ENCODE assay signal across 8 cellular contexts in genomic region chr11:118929496-118930151, GRCh38. TPM values are rescaled to one million over a fixed set of nuclear protein-coding genes. Genes with fewer than 3 reads are reported as not detected.
DNase-seq lines count a peak whose midpoint lies in the region; ATAC-seq, FAIRE-seq and TF ChIP-seq lines count a peak whose summit lies in the region.

No MANE protein-coding gene starts in this region.

- no peak for TF ChIP-seq CTCF in GM12878 (IDR thresholded peaks at IDR 0.05 in 2 of 3, conservative IDR thresholded peaks at IDR 0.05 in 1 of 3; ENCODE audit: control insufficient read depth in 2 of 3, extremely low read depth in 1 of 3, insufficient read depth in 1 of 3, low read depth in 3 of 3, low read length in 3 of 3)

- no peak for TF ChIP-seq EP300 in GM12878 (IDR thresholded peaks at IDR 0.05; ENCODE audit: borderline replicate concordance in 1 of 2, control insufficient read depth in 1 of 2, low read depth in 2 of 2, low read length in 2 of 2)

- no peak for FAIRE-seq in GM12878 (lab: Jason Lieb, UNC)

- H4K20me1 ChIP-seq in GM12878 (ENCODE audit: control insufficient read depth, insufficient read depth) = no peaks in the 10 kb centered on the region

- peaks cover 7% of the 10 kb centered on the region for H3K79me2 ChIP-seq in GM12878 (ENCODE audit: control insufficient read depth, insufficient read depth, low read length)

- SMC1A ChIA-PET in GM12878 (lab: Charles Lee; ENCODE audit: uncharacterized antibody, unreplicated experiment) = interaction anchor here (1.0 to 12.9 kb wide), 9 partner anchors 17 to 239 kb away, joined by 3 to 185 read pairs (median 7); partner anchors contain the start of genes CXCR5 and UPK2

- POLR2A ChIA-PET in GM12878 (lab: Charles Lee) = interaction anchor here (0.5 to 4.0 kb wide), 12 partner anchors 10 to 653 kb away, joined by 3 to 35 read pairs (median 5); partner anchors contain the start of gene ARCN1

- ATAC-seq in GM12878 (peak; percentile 1), HG02642 (IDR thresholded peaks at IDR 0.05; ENCODE audit: poor library complexity, unreplicated experiment) (no peak)

- H3K27ac ChIP-seq in GM12878 (ENCODE audit: control insufficient read depth, insufficient read depth) (peak overlapping the region; percentile 50; the same call in 1 of the 2 replicates), iPS DF 6.9 (ENCODE audit: low read length) (no peak overlapping the region)

- H3K9me3 ChIP-seq in GM12878 (replicated peaks; ENCODE audit: control insufficient read depth, insufficient read depth, low read length) (no peaks in the 10 kb centered on the region), iPS DF 6.9 (ENCODE audit: control insufficient read depth, insufficient read depth, low read length) (no peaks in the 10 kb centered on the region)

- H3K36me3 ChIP-seq in GM12878 (ENCODE audit: control insufficient read depth in 2 of 2, insufficient read depth in 2 of 2, low read length in 1 of 2) = no peaks in the 10 kb centered on the region
- H3K36me3 ChIP-seq in iPS DF 6.9 (ENCODE audit: control insufficient read depth, insufficient read depth, low read length) = no peaks in the 10 kb centered on the region

- no TSS peak for BruUV-seq in GM12878 (replicated peaks; lab: Mats Ljungman, UMichigan)

- CTCF ChIA-PET in GM12878 (lab: Yijun Ruan, JAX) = interaction anchor here (0.6 to 11.6 kb wide), 17 partner anchors 10 to 1598 kb away, joined by 3 to 330 read pairs (median 5); partner anchors contain the start of genes CXCR5, DPAGT1 and UPK2

- no peaks in the 10 kb centered on the region for H3K27me3 ChIP-seq in GM12878 (replicated peaks in 1 of 2; ENCODE audit: control insufficient read depth in 2 of 2, insufficient read depth in 2 of 2, low read length in 1 of 2)
- no peaks in the 10 kb centered on the region for H3K27me3 ChIP-seq in iPS DF 6.9 (ENCODE audit: control insufficient read depth, insufficient read depth, low read length)

- H3K4me3 ChIP-seq in GM08714 (ENCODE audit: low read length) (peak overlapping the region; percentile 68; the same call in 1 of the 2 replicates), GM12878 (peak overlapping the region; percentile 97), iPS DF 6.9 (ENCODE audit: low read length) (peak overlapping the region; percentile 55; the same call in 1 of the 2 replicates)

- peak overlapping the region; percentile 73 for H2AFZ ChIP-seq in GM12878 (ENCODE audit: control insufficient read depth, low read depth, low read length)

- peak; percentile 46 for DNase-seq in NCI-H187 treated with DMSO at 0.1 percent for 48 hours (lab: John Stamatoyannopoulos, UW)
- DNase-seq in T-helper 22 cell (ENCODE audit: low read depth) = peak; percentile 80
- DNase-seq in GM12878 (ENCODE audit: low read depth, low spot score) = no peak
- DNase-seq in iPS DF 6.9 (ENCODE audit: low read depth, low spot score) = no peak
- peak; percentile 81 for DNase-seq in retina
- DNase-seq in NCI-H128 (lab: John Stamatoyannopoulos, UW; ENCODE audit: unreplicated experiment) = no peak

- TF ChIP-seq POLR2A in GM12878 (IDR thresholded peaks at IDR 0.05; ENCODE audit: low read depth, low read length) = no peak; the same call in 1 of the 2 replicates

- TF ChIP-seq RAD21 in GM12878 (IDR thresholded peaks at IDR 0.05; ENCODE audit: insufficient read depth, low read depth, low read length) = no peak

- H3K4me1 ChIP-seq in GM12878 (ENCODE audit: control insufficient read depth, insufficient read depth, low read length) (peaks cover 30% of the 10 kb centered on the region), iPS DF 6.9 (ENCODE audit: control insufficient read depth, insufficient read depth, low read length) (peaks cover 10% of the 10 kb centered on the region)

- intact Hi-C loops in GM12878 (cut with micrococcal nuclease; ENCODE audit: unreplicated experiment) = loop anchor here (1.0 to 5.0 kb wide), 7 partner anchors 22 to 393 kb away; partner anchors contain the start of genes DDX6, DPAGT1 and UPK2

- peak overlapping the region; percentile 42 for H3K9ac ChIP-seq in GM12878 (ENCODE audit: control insufficient read depth, insufficient read depth, low read length)

- 6% methylated on average over 15 of the region's 28 CpGs for WGBS in GM12878 (ENCODE audit: insufficient coverage, insufficient replicate concordance, low lambda C conversion rate, missing lambda C conversion rate)
- WGBS in iPS DF 6.9 (ENCODE audit: insufficient coverage, insufficient read length) = no CpG with 5 or more reads among the region's 28 CpGs

- in situ Hi-C loops in GM12878 (cut with MboI) = no loop called here

- RAD21 ChIA-PET in GM12878 (lab: Charles Lee; ENCODE audit: unreplicated experiment) = interaction anchor here (0.7 to 8.8 kb wide), 10 partner anchors 17 to 270 kb away, joined by 3 to 169 read pairs (median 6); partner anchors contain the start of genes CXCR5 and UPK2

- peak overlapping the region; percentile 99 for H3K4me2 ChIP-seq in GM12878 (ENCODE audit: control insufficient read depth, insufficient read depth)

RNA-seq across cellular contexts. Expression of gene BCL9L, which starts 3.9 kb away (rescaled TPM):
- 9.2 and 11.3 TPM in 2 replicates for total RNA-seq in GM12878 (2013; cell fraction: nucleolus; rRNA removed)
- total RNA-seq in GM12878 (2014; rRNA removed) (1.5 and 1.9 TPM in 2 replicates), GM12878 (2014; rRNA removed; fragmentation: Illumina TruSeq; extraction: Trizol) (0.92 and 1.9 TPM in 2 replicates), GM12878 (2021) (15.9 and 18.4 TPM in 2 replicates)
- polyA plus RNA-seq in GM12878 (2011; ENCODE audit: low read depth) = 2.2 TPM
- polyA plus RNA-seq in GM12878 (2011; rRNA removed) (0.67 and 0.84 TPM in 2 replicates), GM12878 (2014; fragmentation: Illumina TruSeq; extraction: Trizol) (1.1 and 6.0 TPM in 2 replicates), GM12878 (2014; fragmentation: Nextera tagmentation; extraction: Ambion mirVana) (under 1 TPM; 0.04 to 0.11 TPM), GM12878 (2014; rRNA removed) (6.1 and 8.0 TPM in 2 replicates), GM12878 (2016; fragmentation: Nextera tagmentation; extraction: Ambion mirVana) (under 1 TPM; 0.53 to 0.87 TPM)
- polyA plus RNA-seq in GM12878 (2011; cell fraction: cytosol; rRNA removed) = 0.78 and 1.1 TPM in 2 replicates
- polyA plus RNA-seq in GM12878 (2011; cell fraction: nucleus; rRNA removed) = 4.7 and 6.3 TPM in 2 replicates
- 8.6 and 8.9 TPM in 2 replicates for polyA plus RNA-seq in GM12878 (2012)
- 0.59 and 3.8 TPM in 2 replicates for polyA minus RNA-seq in GM12878 (2011; rRNA and poly(A)+ RNA removed)
- 3.3 and 4.4 TPM in 2 replicates for polyA minus RNA-seq in GM12878 (2011; cell fraction: cytosol; rRNA and poly(A)+ RNA removed)
- 3.7 and 7.4 TPM in 2 replicates for polyA minus RNA-seq in GM12878 (2011; cell fraction: nucleus; rRNA and poly(A)+ RNA removed)

RNA-seq across cellular contexts. Expression of gene UPK2, which starts 26.5 kb away (rescaled TPM):
- total RNA-seq in GM12878 (2013; cell fraction: nucleolus; rRNA removed) = 0.64 and 1.3 TPM in 2 replicates
- total RNA-seq in GM12878 (2014; rRNA removed) = not detected in 2 replicates
- not detected in 2 replicates for total RNA-seq in GM12878 (2014; rRNA removed; fragmentation: Illumina TruSeq; extraction: Trizol)
- 0.31 TPM in 1 of 2 replicates, not detected in the other for total RNA-seq in GM12878 (2021)
- 0.46 TPM for polyA plus RNA-seq in GM12878 (2011; ENCODE audit: low read depth)
- 0.37 and 1.0 TPM in 2 replicates for polyA plus RNA-seq in GM12878 (2011; rRNA removed)
- 1.5 and 2.7 TPM in 2 replicates for polyA plus RNA-seq in GM12878 (2011; cell fraction: cytosol; rRNA removed)
- polyA plus RNA-seq in GM12878 (2011; cell fraction: nucleus; rRNA removed) = 1.7 and 2.6 TPM in 2 replicates
- polyA plus RNA-seq in GM12878 (2012) = 1.0 and 1.8 TPM in 2 replicates
- polyA plus RNA-seq in GM12878 (2014; fragmentation: Illumina TruSeq; extraction: Trizol) = 0.07 TPM in 1 of 2 replicates, not detected in the other
- not detected for polyA plus RNA-seq in GM12878 (2014; fragmentation: Nextera tagmentation; extraction: Ambion mirVana)
- 0.20 TPM in 1 of 2 replicates, not detected in the other for polyA plus RNA-seq in GM12878 (2014; rRNA removed)
- polyA plus RNA-seq in GM12878 (2016; fragmentation: Nextera tagmentation; extraction: Ambion mirVana) = not detected
- polyA minus RNA-seq in GM12878 (2011; rRNA and poly(A)+ RNA removed) = 0.73 and 1.4 TPM in 2 replicates
- not detected in 2 replicates for polyA minus RNA-seq in GM12878 (2011; cell fraction: cytosol; rRNA and poly(A)+ RNA removed)
- polyA minus RNA-seq in GM12878 (2011; cell fraction: nucleus; rRNA and poly(A)+ RNA removed) = 0.24 TPM in 1 of 2 replicates, not detected in the other

RNA-seq across cellular contexts. Expression of gene FOXR1, which starts 41.9 kb away (rescaled TPM):
- total RNA-seq in GM12878 (2013; cell fraction: nucleolus; rRNA removed) = not detected in 2 replicates
- total RNA-seq in GM12878 (2014; rRNA removed) (not detected in 2 replicates), GM12878 (2014; rRNA removed; fragmentation: Illumina TruSeq; extraction: Trizol) (not detected in 2 replicates), GM12878 (2021) (not detected in 2 replicates)
- polyA plus RNA-seq in GM12878 (2011; ENCODE audit: low read depth) = not detected
- polyA plus RNA-seq in GM12878 (2011; rRNA removed) (not detected in 2 replicates), GM12878 (2014; fragmentation: Illumina TruSeq; extraction: Trizol) (not detected in 2 replicates), GM12878 (2014; fragmentation: Nextera tagmentation; extraction: Ambion mirVana) (not detected), GM12878 (2014; rRNA removed) (not detected in 2 replicates), GM12878 (2016; fragmentation: Nextera tagmentation; extraction: Ambion mirVana) (not detected)
- polyA plus RNA-seq in GM12878 (2011; cell fraction: cytosol; rRNA removed) = not detected in 2 replicates
- not detected in 2 replicates for polyA plus RNA-seq in GM12878 (2011; cell fraction: nucleus; rRNA removed)
- not detected in 2 replicates for polyA plus RNA-seq in GM12878 (2012)
- polyA minus RNA-seq in GM12878 (2011; rRNA and poly(A)+ RNA removed) = not detected in 2 replicates
- not detected in 2 replicates for polyA minus RNA-seq in GM12878 (2011; cell fraction: cytosol; rRNA and poly(A)+ RNA removed)
- polyA minus RNA-seq in GM12878 (2011; cell fraction: nucleus; rRNA and poly(A)+ RNA removed) = not detected in 2 replicates

RNA-seq across cellular contexts. Expression of gene CXCR5, which starts 45.9 kb away (rescaled TPM):
- total RNA-seq in GM12878 (2013; cell fraction: nucleolus; rRNA removed) = 2.3 and 2.7 TPM in 2 replicates
- 0.27 and 0.56 TPM in 2 replicates for total RNA-seq in GM12878 (2014; rRNA removed)
- 0.18 and 0.22 TPM in 2 replicates for total RNA-seq in GM12878 (2014; rRNA removed; fragmentation: Illumina TruSeq; extraction: Trizol)
- total RNA-seq in GM12878 (2021) = 0.44 and 0.45 TPM in 2 replicates
- polyA plus RNA-seq in GM12878 (2011; ENCODE audit: low read depth) = 1.7 TPM
- 0.10 and 0.14 TPM in 2 replicates for polyA plus RNA-seq in GM12878 (2011; rRNA removed)
- 0.36 and 0.43 TPM in 2 replicates for polyA plus RNA-seq in GM12878 (2011; cell fraction: cytosol; rRNA removed)
- polyA plus RNA-seq in GM12878 (2011; cell fraction: nucleus; rRNA removed) = 0.38 and 0.45 TPM in 2 replicates
- 3.2 and 3.5 TPM in 2 replicates for polyA plus RNA-seq in GM12878 (2012)
- polyA plus RNA-seq in GM12878 (2014; fragmentation: Illumina TruSeq; extraction: Trizol) = 0.06 and 0.15 TPM in 2 replicates
- under 1 TPM; 0.03 to 0.11 TPM for polyA plus RNA-seq in GM12878 (2014; fragmentation: Nextera tagmentation; extraction: Ambion mirVana)
- 0.15 and 0.28 TPM in 2 replicates for polyA plus RNA-seq in GM12878 (2014; rRNA removed)
- under 1 TPM; 0.44 to 0.63 TPM for polyA plus RNA-seq in GM12878 (2016; fragmentation: Nextera tagmentation; extraction: Ambion mirVana)
- polyA minus RNA-seq in GM12878 (2011; rRNA and poly(A)+ RNA removed) = 0.59 and 0.88 TPM in 2 replicates
- 0.21 TPM in 1 of 2 replicates, not detected in the other for polyA minus RNA-seq in GM12878 (2011; cell fraction: cytosol; rRNA and poly(A)+ RNA removed)
- polyA minus RNA-seq in GM12878 (2011; cell fraction: nucleus; rRNA and poly(A)+ RNA removed) = 0.36 and 0.38 TPM in 2 replicates

Comparison
In these comparisons a context has a peak if more than half of its experiments do, and no peak if none do; other contexts are left out.
1. DNase-seq: peak in NCI-H187 treated with DMSO at 0.1 percent for 48 hours (single experiment), T-helper 22 cell (single experiment) and retina (single experiment); none in GM12878 (single experiment), iPS DF 6.9 (single experiment) and NCI-H128 (single experiment).
2. Peak in every context shown above with its lines, with median percentiles within 50 percentile points of each other: H3K4me3 ChIP-seq.